ENCODE assay signal across 9 cellular contexts in the genomic region with DNA sequence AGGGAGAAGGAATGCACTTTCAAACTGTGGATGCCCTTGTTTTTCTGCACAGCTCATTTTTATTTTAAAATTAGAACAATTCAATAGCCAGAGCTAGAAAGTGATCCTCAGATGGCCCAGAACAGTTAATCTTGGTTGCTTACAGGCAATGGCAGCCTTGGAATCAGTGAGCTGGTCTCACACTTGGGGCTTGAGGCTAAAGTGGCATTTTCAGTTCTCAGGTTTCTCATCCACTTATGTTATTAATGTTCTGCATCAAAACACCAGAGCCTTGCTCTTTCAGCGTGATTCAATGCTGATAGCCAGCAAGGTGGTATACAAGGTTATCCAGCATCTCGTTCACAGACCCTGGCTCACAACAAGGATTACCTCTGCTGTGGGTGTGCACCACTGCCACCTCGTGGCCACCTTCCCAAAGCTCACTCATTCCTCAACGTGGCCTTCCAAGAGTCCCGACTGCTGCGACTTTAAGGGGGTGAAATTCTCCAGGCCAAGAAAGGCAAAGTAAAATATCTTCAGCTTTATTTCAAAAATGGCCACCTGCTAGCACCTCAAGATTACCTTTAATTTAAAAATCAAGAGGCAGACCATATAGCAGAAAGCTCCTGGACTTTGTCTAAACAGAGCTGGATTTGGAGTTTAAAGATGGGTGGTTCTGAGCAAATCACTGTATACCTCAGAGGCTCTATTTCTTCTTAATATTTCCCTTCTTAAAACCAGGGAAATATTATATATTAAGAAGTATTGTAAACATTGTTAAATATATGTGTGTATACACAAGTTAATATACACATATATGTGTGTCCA. TPM values are rescaled to one million over a fixed set of nuclear protein-coding genes. Genes with fewer than 3 reads are reported as not detected.
DNase-seq lines count a peak whose midpoint lies in the region; ATAC-seq and TF ChIP-seq lines count a peak whose summit lies in the region.
"Had no signal": no experiment of that assay in that cellular context is flagged by ENCODE, and none has a peak within 500 bp of the region (broad histone marks: within the 10 kb centered on the region; RNA-seq: fewer than 3 reads in every experiment).

No MANE protein-coding gene starts in this region.

- H3K9me3 ChIP-seq in esophagus squamous epithelium, result no peaks in the 10 kb centered on the region
- H3K9me3 ChIP-seq in tibial nerve, result peaks cover 0 to 4% (median 0%) of the 10 kb centered on the region in 4 donors

- ATAC-seq in GM18502 (IDR thresholded peaks at IDR 0.05; ENCODE audit: poor library complexity, unreplicated experiment), result peak; percentile 97
- peak; percentile 95 for ATAC-seq in HG02840 (IDR thresholded peaks at IDR 0.05; ENCODE audit: low FRiP score, unreplicated experiment)

- no peaks in the 10 kb centered on the region for H3K27me3 Mint-ChIP-seq in activated CD4-positive, alpha-beta memory T cell treated with anti-CD3 and anti-CD28 coated beads, Interleukin-2, amount 10 ng/mL, durations not matched to agents 7 days and 5 days
- no peaks in the 10 kb centered on the region for H3K27me3 Mint-ChIP-seq in nephron (ENCODE audit: low read depth)

- H3K4me1 Mint-ChIP-seq in activated CD4-positive, alpha-beta memory T cell treated with anti-CD3 and anti-CD28 coated beads, Interleukin-2, amount 10 ng/mL, durations not matched to agents 7 days and 5 days, result no peaks in the 10 kb centered on the region
- peaks cover 11% of the 10 kb centered on the region for H3K4me1 Mint-ChIP-seq in nephron

- intact Hi-C loops in esophagus squamous epithelium (cut with DNase I), result no loop called here

- no peak overlapping the region for H3K4me3 ChIP-seq in AG10803 (ENCODE audit: low read length)
- H3K4me3 ChIP-seq in esophagus squamous epithelium, result no peak overlapping the region
- H3K4me3 ChIP-seq in tibial nerve, result no peak overlapping the region

- DNase-seq in AG10803 (ENCODE audit: low read depth) (peak; percentile 42), NCI-H187 (lab: John Stamatoyannopoulos, UW) (peak; percentile 92), esophagus squamous epithelium (lab: John Stamatoyannopoulos, UW) (no peak), tibial nerve (ENCODE audit: low spot score in 2 of 2) (peak; percentile 25 to 57)
- peak; percentile 48 for DNase-seq in activated CD4-positive, alpha-beta memory T cell treated with anti-CD3 and anti-CD28 coated beads, Interleukin-2, amount 10 ng/mL, durations not matched to agents 7 days and 5 days

- POLR2A ChIA-PET in activated CD4-positive, alpha-beta memory T cell treated with anti-CD3 and anti-CD28 coated beads, Interleukin-2, amount 10 ng/mL, durations not matched to agents 7 days and 5 days (lab: Charles Lee), result no interaction called here

- no peaks in the 10 kb centered on the region for H3K27me3 ChIP-seq in esophagus squamous epithelium
- H3K27me3 ChIP-seq in tibial nerve, result no peaks in the 10 kb centered on the region

- 28 to 39% methylated on average over 5 of the region's 6 CpGs for WGBS in esophagus squamous epithelium, 2 donors
- 7 to 13% methylated on average over 6 of the region's 6 CpGs for WGBS in tibial nerve, 2 donors

- TF ChIP-seq CTCF in AG10803 (conservative IDR thresholded peaks at IDR 0.05; ENCODE audit: low read length) (peak; percentile 87), esophagus squamous epithelium (IDR thresholded peaks at IDR 0.05) (peak in 5 of 6 experiments; percentile 21 to 61 (median 55)), nephron (IDR thresholded peaks at IDR 0.05; ENCODE audit: unreplicated experiment in 3 of 3) (peak; percentile 71 to 79 (median 76)), tibial nerve (IDR thresholded peaks at IDR 0.05) (peak; percentile 47 to 59 (median 53))

- H3K27ac ChIP-seq in esophagus squamous epithelium (no peak overlapping the region), tibial nerve (no peak overlapping the region)

- CTCF ChIA-PET in activated CD4-positive, alpha-beta memory T cell treated with anti-CD3 and anti-CD28 coated beads, Interleukin-2, amount 10 ng/mL, durations not matched to agents 7 days and 5 days (lab: Charles Lee), result interaction anchor here (0.7 to 1.8 kb wide), 7 partner anchors 10 to 137 kb away, joined by 3 to 8 read pairs (median 4); no protein-coding TSS in a partner anchor

- TF ChIP-seq EP300 in tibial nerve (IDR thresholded peaks at IDR 0.05), result no peak

- no peaks in the 10 kb centered on the region for H3K9me3 Mint-ChIP-seq in activated CD4-positive, alpha-beta memory T cell treated with anti-CD3 and anti-CD28 coated beads, Interleukin-2, amount 10 ng/mL, durations not matched to agents 7 days and 5 days
- H3K9me3 Mint-ChIP-seq in nephron, result no peaks in the 10 kb centered on the region
- H3K9me3 Mint-ChIP-seq: stimulated activated naive CD8-positive, alpha-beta T cell treated with anti-CD3 and anti-CD28 coated beads, Interleukin-15, Interleukin-2, amounts not matched to agents 100 ng/mL and 50 ng/mL, for 24 hours had no signal

- no peaks in the 10 kb centered on the region for H3K36me3 Mint-ChIP-seq in activated CD4-positive, alpha-beta memory T cell treated with anti-CD3 and anti-CD28 coated beads, Interleukin-2, amount 10 ng/mL, durations not matched to agents 7 days and 5 days (ENCODE audit: low read depth)
- H3K36me3 Mint-ChIP-seq in nephron (ENCODE audit: low read depth), result no peaks in the 10 kb centered on the region

- peaks cover 0 to 6% (median 0%) of the 10 kb centered on the region in 3 donors for H3K4me1 ChIP-seq in esophagus squamous epithelium
- no peaks in the 10 kb centered on the region for H3K4me1 ChIP-seq in tibial nerve

- TF ChIP-seq POLR2A in esophagus squamous epithelium (IDR thresholded peaks at IDR 0.05) (no peak), tibial nerve (IDR thresholded peaks at IDR 0.05) (no peak)

- H3K4me3 Mint-ChIP-seq in activated CD4-positive, alpha-beta memory T cell treated with anti-CD3 and anti-CD28 coated beads, Interleukin-2, amount 10 ng/mL, durations not matched to agents 7 days and 5 days, result no peak overlapping the region
- H3K4me3 Mint-ChIP-seq in nephron, result no peak overlapping the region
- H3K4me3 Mint-ChIP-seq: stimulated activated naive CD8-positive, alpha-beta T cell treated with anti-CD3 and anti-CD28 coated beads, Interleukin-15, Interleukin-2, amounts not matched to agents 100 ng/mL and 50 ng/mL, for 24 hours had no signal

- H3K36me3 ChIP-seq in esophagus squamous epithelium, result no peaks in the 10 kb centered on the region
- no peaks in the 10 kb centered on the region for H3K36me3 ChIP-seq in tibial nerve

- no peak overlapping the region for H3K27ac Mint-ChIP-seq in activated CD4-positive, alpha-beta memory T cell treated with anti-CD3 and anti-CD28 coated beads, Interleukin-2, amount 10 ng/mL, durations not matched to agents 7 days and 5 days
- no peak overlapping the region for H3K27ac Mint-ChIP-seq in nephron
- H3K27ac Mint-ChIP-seq: stimulated activated naive CD8-positive, alpha-beta T cell treated with anti-CD3 and anti-CD28 coated beads, Interleukin-15, Interleukin-2, amounts not matched to agents 100 ng/mL and 50 ng/mL, for 24 hours had no signal

RNA-seq across cellular contexts. Expression of a gene that starts 34.2 kb away (rescaled TPM):
- total RNA-seq in activated CD4-positive, alpha-beta memory T cell treated with anti-CD3 and anti-CD28 coated beads, Interleukin-2, amount 10 ng/mL, durations not matched to agents 7 days and 5 days, result not detected
- not detected for total RNA-seq in esophagus squamous epithelium
- total RNA-seq in tibial nerve, result not detected
